ENCODE assay signal across 8 cellular contexts in genomic region chr9:131046581-131047202, GRCh38. TPM values are rescaled to one million over a fixed set of nuclear protein-coding genes. Genes with fewer than 3 reads are reported as not detected.
DNase-seq lines count a peak whose midpoint lies in the region; ATAC-seq and TF ChIP-seq lines count a peak whose summit lies in the region.

No MANE protein-coding gene starts in this region.

- peak; percentile 30 for DNase-seq in Caki2 (ENCODE audit: low read depth)
- DNase-seq in OCI-M1 (lab: John Stamatoyannopoulos, UW), result peak; percentile 78
- DNase-seq in activated T-cell treated with anti-CD3 and anti-CD28 coated beads for 1 hour (ENCODE audit: low read depth), result peak; percentile 67
- DNase-seq in natural killer cell, result peak; percentile 63

- H3K4me1 Mint-ChIP-seq in natural killer cell, result peaks cover 0 to 3% of the 10 kb centered on the region in 2 donors
- peaks cover 11% of the 10 kb centered on the region for H3K4me1 Mint-ChIP-seq in stimulated activated memory B cell treated with anti-CD40 and anti-IgM and Interleukin-4, amounts not matched to agents 10 μg/mL and 1 μg/mL and 100 μg/mL, for 72 hours

- H3K27ac Mint-ChIP-seq in natural killer cell, result no peak overlapping the region
- no peak overlapping the region for H3K27ac Mint-ChIP-seq in stimulated activated memory B cell treated with anti-CD40 and anti-IgM and Interleukin-4, amounts not matched to agents 10 μg/mL and 1 μg/mL and 100 μg/mL, for 72 hours

- H3K27me3 Mint-ChIP-seq in natural killer cell (ENCODE audit: low read depth in 2 of 2), result peaks cover 7% of the 10 kb centered on the region in 2 donors
- H3K27me3 Mint-ChIP-seq in stimulated activated memory B cell treated with anti-CD40 and anti-IgM and Interleukin-4, amounts not matched to agents 10 μg/mL and 1 μg/mL and 100 μg/mL, for 72 hours, result peaks cover 20% of the 10 kb centered on the region

- ATAC-seq in HG03045 (IDR thresholded peaks at IDR 0.05; ENCODE audit: unreplicated experiment) (peak; percentile 54), esophagus mucosa (peak; percentile 78), natural killer cell (peak; percentile 85 to 97 (median 95)), HG03520 (IDR thresholded peaks at IDR 0.05; ENCODE audit: unreplicated experiment) (no peak)
- ATAC-seq in stimulated activated memory B cell treated with anti-CD40 and anti-IgM and Interleukin-4, amounts not matched to agents 10 μg/mL and 1 μg/mL and 100 μg/mL, for 72 hours, result peak; percentile 82

- H3K36me3 Mint-ChIP-seq in natural killer cell, result no peaks in the 10 kb centered on the region
- H3K36me3 Mint-ChIP-seq in stimulated activated memory B cell treated with anti-CD40 and anti-IgM and Interleukin-4, amounts not matched to agents 10 μg/mL and 1 μg/mL and 100 μg/mL, for 72 hours, result no peaks in the 10 kb centered on the region

- peak; percentile 95 for TF ChIP-seq CTCF in natural killer cell (IDR thresholded peaks at IDR 0.05)

- no peak overlapping the region for H3K4me3 Mint-ChIP-seq in natural killer cell
- no peak overlapping the region for H3K4me3 Mint-ChIP-seq in stimulated activated memory B cell treated with anti-CD40 and anti-IgM and Interleukin-4, amounts not matched to agents 10 μg/mL and 1 μg/mL and 100 μg/mL, for 72 hours

- no peaks in the 10 kb centered on the region for H3K9me3 Mint-ChIP-seq in natural killer cell
- H3K9me3 Mint-ChIP-seq in stimulated activated memory B cell treated with anti-CD40 and anti-IgM and Interleukin-4, amounts not matched to agents 10 μg/mL and 1 μg/mL and 100 μg/mL, for 72 hours, result no peaks in the 10 kb centered on the region

- in situ Hi-C loops in Caki2 (cut with HindIII; ENCODE audit: low pct_unique_long_range_greater_than_20kb, low sequenced_read_pairs), result no loop called here

- intact Hi-C loops in natural killer cell (cut with micrococcal nuclease), result loop anchor here (2.0 to 5.0 kb wide), 2 partner anchors 334 to 584 kb away; no protein-coding TSS in a partner anchor

RNA-seq across cellular contexts. Expression of gene LAMC3, which starts 37.7 kb away (rescaled TPM):
- 9.6 and 15.2 TPM in 2 replicates for total RNA-seq in Caki2 (2014; rRNA removed; shearing (Covaris generic); ENCODE audit: low replicate concordance)
- 0.52 TPM for total RNA-seq in esophagus mucosa
- not detected for total RNA-seq in natural killer cell

RNA-seq across cellular contexts. Expression of gene AIF1L, which starts 49.6 kb away (rescaled TPM):
- total RNA-seq in Caki2 (2014; rRNA removed; shearing (Covaris generic); ENCODE audit: low replicate concordance), result 15.0 and 17.7 TPM in 2 replicates
- total RNA-seq in esophagus mucosa, result 63.3 TPM
- total RNA-seq in natural killer cell, result not detected

Comparison
In these comparisons a context has a peak if more than half of its experiments do, and no peak if none do; other contexts are left out.
1. RNA of gene AIF1L, which starts 49.6 kb away (total RNA-seq): 63.3 TPM in esophagus mucosa (single experiment) and 15.0 to 17.7 TPM in Caki2; not detected in natural killer cell; every median in the first group is over 10 times any median in the second.
2. Peak in every context shown above with its lines, with median percentiles within 50 percentile points of each other: DNase-seq.